26 cellular contexts compared by ENCODE assay signal in the genomic region with DNA sequence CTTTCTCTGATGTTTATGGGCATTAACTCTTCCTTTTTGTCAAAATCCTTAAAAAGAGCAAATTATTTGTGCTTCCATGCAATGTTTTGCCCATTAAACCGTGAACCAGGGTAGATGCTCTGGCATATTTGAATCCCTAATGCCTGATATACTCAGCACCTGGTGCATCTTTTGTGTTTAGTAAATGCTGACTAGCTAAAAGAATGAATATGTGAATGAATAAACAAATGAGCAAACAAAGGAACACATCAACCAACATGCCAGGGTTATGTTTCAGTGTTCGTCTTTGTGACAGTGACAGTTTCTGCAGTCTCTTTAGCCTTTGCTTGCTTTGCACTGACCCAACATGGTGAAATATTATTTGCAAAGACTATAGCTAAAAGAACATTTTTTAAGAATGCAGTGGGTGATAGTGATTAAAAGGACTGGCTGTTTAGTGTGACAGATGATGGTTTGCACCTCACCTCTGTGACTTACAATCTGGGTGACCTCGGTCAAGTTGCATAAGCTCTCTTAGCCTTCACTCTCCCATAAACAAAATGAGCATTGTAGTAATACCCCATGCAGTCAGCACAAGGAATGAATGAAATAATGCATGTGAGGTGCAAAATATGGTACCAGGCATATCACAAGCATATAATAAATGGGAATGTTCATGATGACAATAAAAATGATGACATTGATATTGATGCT. TPM values are rescaled to one million over a fixed set of nuclear protein-coding genes. Genes with fewer than 3 reads are reported as not detected.
DNase-seq lines count a peak whose midpoint lies in the region; ATAC-seq, FAIRE-seq and TF ChIP-seq lines count a peak whose summit lies in the region.
"Had no signal": no experiment of that assay in that cellular context is flagged by ENCODE, and none has a peak within 500 bp of the region (broad histone marks: within the 10 kb centered on the region; RNA-seq: fewer than 3 reads in every experiment).

No MANE protein-coding gene starts in this region.

- DNase-seq in A549 (ENCODE audit: low read depth in 1 of 2, low spot score in 1 of 2) (no peak), HTR-8/SVneo (ENCODE audit: insufficient read length, low spot score) (no peak), astrocyte (ENCODE audit: low read depth) (no peak), colonic mucosa (no peak), ureter (ENCODE audit: low spot score) (no peak), thyroid gland (no peak)
- DNase-seq: CD4-positive, CD25-positive, alpha-beta regulatory T cell; COR-L47; DMS 273 treated with DMSO at 0.1 percent for 48 hours; DMS79 treated with DMSO at 0.1 percent for 48 hours; KG1; NCI-H1092 treated with DMSO at 0.1 percent for 48 hours; NCI-H1694; NCI-H2107; NCI-H226; NCI-H510A treated with DMSO at 0.1 percent for 48 hours had no signal

- no peak for TF ChIP-seq EP300 in A549 (IDR thresholded peaks at IDR 0.05)

- H3K9ac ChIP-seq in astrocyte (ENCODE audit: low read length) (no peak overlapping the region), colonic mucosa (ENCODE audit: low read depth in 2 of 2, low read length in 2 of 2) (no peak overlapping the region)
- H3K9ac ChIP-seq: GM23248 had no signal

- WGBS in A549 (ENCODE audit: missing lambda C conversion rate): 35% methylated on average over 3 of the region's 3 CpGs
- WGBS in thyroid gland, 2 donors: 89 to 92% methylated on average over 3 of the region's 3 CpGs

- no peak overlapping the region for H3K4me3 Mint-ChIP-seq in astrocyte (ENCODE audit: unreplicated experiment)
- H3K4me3 Mint-ChIP-seq: CD4-positive, CD25-positive, alpha-beta regulatory T cell had no signal

- FAIRE-seq in A549 (lab: Jason Lieb, UNC) (peak; percentile 95), HTR-8/SVneo (lab: Jason Lieb, UNC) (peak; percentile 33), astrocyte (lab: Jason Lieb, UNC) (peak; percentile 85)
- FAIRE-seq: GM12878, RCC 7860 had no signal

- H3K9me3 Mint-ChIP-seq in astrocyte (ENCODE audit: unreplicated experiment): no peaks in the 10 kb centered on the region
- H3K9me3 Mint-ChIP-seq: CD4-positive, CD25-positive, alpha-beta regulatory T cell had no signal

- H3K4me3 ChIP-seq in A549 (no peak overlapping the region), astrocyte (ENCODE audit: insufficient read depth, low read depth, low read length) (no peak overlapping the region), neuron (ENCODE audit: low read length) (peak overlapping the region; percentile 37), colonic mucosa (no peak overlapping the region), thyroid gland (replicated peaks in 1 of 3) (no peak overlapping the region)
- H3K4me3 ChIP-seq: GM12878, GM23248, HAP-1, SJSA1 had no signal

- POLR2A ChIA-PET in A549 (lab: Yijun Ruan, JAX): no interaction called here

- H3K4me1 ChIP-seq in A549 (no peaks in the 10 kb centered on the region), astrocyte (ENCODE audit: insufficient read depth, low read length) (peaks cover 7% of the 10 kb centered on the region), neuron (ENCODE audit: insufficient read depth, low read length) (peaks cover 25% of the 10 kb centered on the region), colonic mucosa (no peaks in the 10 kb centered on the region), thyroid gland (peaks cover 0 to 8% of the 10 kb centered on the region in 2 donors)
- H3K4me1 ChIP-seq: HAP-1, SJSA1 had no signal

- no peak overlapping the region for H3K27ac Mint-ChIP-seq in astrocyte (ENCODE audit: unreplicated experiment)
- H3K27ac Mint-ChIP-seq: CD4-positive, CD25-positive, alpha-beta regulatory T cell had no signal

- H3K79me2 ChIP-seq in astrocyte (ENCODE audit: insufficient read depth, low read length): no peaks in the 10 kb centered on the region

- no peaks in the 10 kb centered on the region for H3K4me1 Mint-ChIP-seq in astrocyte (ENCODE audit: low read depth, unreplicated experiment)
- H3K4me1 Mint-ChIP-seq: CD4-positive, CD25-positive, alpha-beta regulatory T cell had no signal

- no peak for TF ChIP-seq POLR2A in A549 (IDR thresholded peaks at IDR 0.05; ENCODE audit: low read length)
- TF ChIP-seq POLR2A in thyroid gland (IDR thresholded peaks at IDR 0.05): no peak

- TF ChIP-seq RAD21 in A549 (conservative IDR thresholded peaks at IDR 0.05 in 1 of 2, IDR thresholded peaks at IDR 0.05 in 1 of 2): no peak

- H3K36me3 ChIP-seq in astrocyte (ENCODE audit: insufficient read depth, low read length) (no peaks in the 10 kb centered on the region), neuron (ENCODE audit: insufficient read depth, low read length) (no peaks in the 10 kb centered on the region), colonic mucosa (no peaks in the 10 kb centered on the region), thyroid gland (no peaks in the 10 kb centered on the region)
- H3K36me3 ChIP-seq: HAP-1, SJSA1 had no signal

- no peaks in the 10 kb centered on the region for H3K27me3 ChIP-seq in astrocyte (ENCODE audit: insufficient read depth, low read length)
- H3K27me3 ChIP-seq in neuron (ENCODE audit: insufficient read depth, low read length): no peaks in the 10 kb centered on the region
- peaks cover 8% of the 10 kb centered on the region for H3K27me3 ChIP-seq in colonic mucosa
- no peaks in the 10 kb centered on the region for H3K27me3 ChIP-seq in thyroid gland
- H3K27me3 ChIP-seq: SJSA1 had no signal

- ATAC-seq in A549 (no peak), GM18511 (IDR thresholded peaks at IDR 0.05; ENCODE audit: unreplicated experiment) (no peak)
- ATAC-seq: GM12878 had no signal

- H3K27ac ChIP-seq in A549 (no peak overlapping the region), astrocyte (ENCODE audit: low read depth, low read length) (no peak overlapping the region), colonic mucosa (no peak overlapping the region), thyroid gland (no peak overlapping the region)
- H3K27ac ChIP-seq: GM23248, SJSA1 had no signal

- no peaks in the 10 kb centered on the region for H4K20me1 ChIP-seq in astrocyte (ENCODE audit: insufficient read depth, low read length)

- H3K27me3 Mint-ChIP-seq in astrocyte (ENCODE audit: low read depth, unreplicated experiment): no peaks in the 10 kb centered on the region

- intact Hi-C loops in colonic mucosa (cut with DNase I) (no loop called here), thyroid gland (cut with DNase I) (no loop called here)

- no peaks in the 10 kb centered on the region for H3K9me3 ChIP-seq in A549
- H3K9me3 ChIP-seq in astrocyte (ENCODE audit: insufficient read depth, low read depth, low read length): no peaks in the 10 kb centered on the region
- no peaks in the 10 kb centered on the region for H3K9me3 ChIP-seq in neuron (ENCODE audit: low read length)
- no peaks in the 10 kb centered on the region for H3K9me3 ChIP-seq in colonic mucosa
- H3K9me3 ChIP-seq in thyroid gland: no peaks in the 10 kb centered on the region
- H3K9me3 ChIP-seq: HAP-1, SJSA1 had no signal

- H2AFZ ChIP-seq in astrocyte (ENCODE audit: low read depth, low read length) (no peak overlapping the region), neuron (ENCODE audit: low read depth, low read length) (peak overlapping the region; percentile 50)
- H2AFZ ChIP-seq: GM23248 had no signal

- no peak for TF ChIP-seq CTCF in A549 (IDR thresholded peaks at IDR 0.05)
- no peak for TF ChIP-seq CTCF in astrocyte (IDR thresholded peaks at IDR 0.05; ENCODE audit: insufficient read depth, low read depth, low read length)
- TF ChIP-seq CTCF in colonic mucosa (IDR thresholded peaks at IDR 0.05): no peak
- no peak for TF ChIP-seq CTCF in thyroid gland (IDR thresholded peaks at IDR 0.05)

- CTCF ChIA-PET in A549 (lab: Yijun Ruan, JAX): interaction anchor here (1.2 kb wide), 1 partner anchor 1198 kb away, joined by 5 read pairs; no protein-coding TSS in a partner anchor

- H3K4me2 ChIP-seq in A549 (no peak overlapping the region), astrocyte (ENCODE audit: low read length) (peak overlapping the region; percentile 75)

- no peaks in the 10 kb centered on the region for H3K36me3 Mint-ChIP-seq in astrocyte (ENCODE audit: low read depth, unreplicated experiment)
- H3K36me3 Mint-ChIP-seq: CD4-positive, CD25-positive, alpha-beta regulatory T cell had no signal

TF ChIP-seq in A549, 52 proteins besides CTCF, POLR2A, EP300 and RAD21:
- peak; percentile 32 for TF ChIP-seq MAFK (IDR thresholded peaks at IDR 0.05; ENCODE audit: partially characterized antibody)
- no peak for TF ChIP-seq NR3C1 (IDR thresholded peaks at IDR 0.05)
- TF ChIP-seq EHMT2 (IDR thresholded peaks at IDR 0.05; ENCODE audit: low read depth): no peak
- no peak for TF ChIP-seq BHLHE40 (IDR thresholded peaks at IDR 0.05; ENCODE audit: low read depth, low read length)
- TF ChIP-seq RARB (CRISPR knock-in tag; IDR thresholded peaks at IDR 0.05): no peak
- TF ChIP-seq TFCP2L1 (CRISPR knock-in tag; IDR thresholded peaks at IDR 0.05): no peak
- no peak for TF ChIP-seq NPAS2 (CRISPR knock-in tag; IDR thresholded peaks at IDR 0.05; ENCODE audit: borderline replicate concordance)
- TF ChIP-seq EHF (CRISPR knock-in tag; IDR thresholded peaks at IDR 0.05): no peak
- TF ChIP-seq, protein P1, sequence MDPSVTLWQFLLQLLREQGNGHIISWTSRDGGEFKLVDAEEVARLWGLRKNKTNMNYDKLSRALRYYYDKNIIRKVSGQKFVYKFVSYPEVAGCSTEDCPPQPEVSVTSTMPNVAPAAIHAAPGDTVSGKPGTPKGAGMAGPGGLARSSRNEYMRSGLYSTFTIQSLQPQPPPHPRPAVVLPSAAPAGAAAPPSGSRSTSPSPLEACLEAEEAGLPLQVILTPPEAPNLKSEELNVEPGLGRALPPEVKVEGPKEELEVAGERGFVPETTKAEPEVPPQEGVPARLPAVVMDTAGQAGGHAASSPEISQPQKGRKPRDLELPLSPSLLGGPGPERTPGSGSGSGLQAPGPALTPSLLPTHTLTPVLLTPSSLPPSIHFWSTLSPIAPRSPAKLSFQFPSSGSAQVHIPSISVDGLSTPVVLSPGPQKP (IDR thresholded peaks at IDR 0.05; ENCODE audit: low read depth, low read length): no peak

RNA-seq across cellular contexts. Expression of a gene that starts 29.5 kb away (rescaled TPM):
- 0.23 TPM in 1 of 2 replicates, not detected in the other for polyA plus RNA-seq in A549 (2011; rRNA removed)
- not detected in 2 replicates for polyA plus RNA-seq in A549 (2012; cell fraction: cytosol; rRNA removed)
- polyA plus RNA-seq in A549 (2012; cell fraction: nucleus; rRNA removed): not detected in 2 replicates
- 0.13 TPM in 1 of 3 replicates, not detected in the others for polyA plus RNA-seq in A549 (2017; fragmentation: RNase III; extraction: RNeasy Plus Mini Kit Qiagen cat#74134 plus additional on column Dnase treatment)
- polyA minus RNA-seq in A549 (2011; rRNA and poly(A)+ RNA removed): not detected in 2 replicates
- total RNA-seq in astrocyte: not detected in 2 replicates
- 1 to 10 TPM in 1 of 2 donors, not detected in 1; 2.4 TPM for total RNA-seq in colonic mucosa
- total RNA-seq in ureter: not detected
- total RNA-seq in thyroid gland: not detected
- total RNA-seq: A673; CD4-positive, CD25-positive, alpha-beta regulatory T cell; GM12878; GM23248; OCI-LY7; SJSA1 had no signal
- polyA plus RNA-seq: BJ; CD4-positive, CD25-positive, alpha-beta regulatory T cell; GM23248 had no signal
